Comparison of ENCODE assay signal across 16 cellular contexts in the genomic region with DNA sequence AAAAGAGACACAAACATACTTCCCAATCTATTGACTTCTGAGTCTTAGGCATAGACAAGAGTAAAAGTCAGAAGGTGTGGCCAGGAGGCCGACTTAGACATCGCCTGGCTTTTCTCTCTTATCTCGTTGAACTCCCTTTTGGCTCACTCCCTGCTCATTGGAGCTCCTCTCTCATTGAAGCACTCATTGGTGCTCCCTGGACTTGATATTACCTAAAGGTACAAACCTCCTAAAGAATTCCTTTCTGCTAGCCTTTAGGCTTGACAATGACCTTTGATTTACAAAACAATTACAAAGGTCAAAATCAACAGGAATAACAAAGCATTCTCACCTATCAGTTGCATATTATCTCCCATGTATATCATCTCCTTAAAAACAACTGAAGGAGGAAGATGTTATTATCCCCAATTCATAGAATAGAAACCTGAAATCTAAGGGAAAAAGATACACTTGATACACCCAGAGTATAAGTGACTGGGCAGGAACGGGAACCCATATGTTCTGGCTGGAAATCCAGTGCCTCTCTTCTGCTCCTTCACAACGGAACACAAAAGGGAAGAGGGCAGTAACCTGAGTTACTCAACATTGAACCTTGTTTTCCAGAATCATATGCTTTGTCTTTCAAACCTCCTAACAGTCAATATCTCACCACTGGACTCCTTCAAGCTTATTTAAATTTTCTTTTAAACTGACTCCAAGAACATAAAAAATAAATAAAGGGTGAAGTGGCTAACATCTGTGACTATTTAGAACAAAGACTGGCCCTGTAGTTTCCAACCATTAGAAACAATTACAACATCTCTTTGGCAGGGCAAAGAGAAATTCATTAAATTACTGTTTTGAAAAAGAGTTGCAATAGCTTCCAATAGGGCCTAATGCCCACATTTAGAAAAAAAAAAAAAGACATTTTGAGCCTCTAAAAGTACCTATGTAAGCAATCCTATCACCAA.
"Had no signal": no experiment of that assay in that cellular context is flagged by ENCODE, and none has a peak within 500 bp of the region (broad histone marks: within the 10 kb centered on the region; RNA-seq: fewer than 3 reads in every experiment).

No MANE protein-coding gene starts in this region.

- DNase-seq: activated B cell treated with CpG ODN at 0.5 μM for 24 hours; activated CD4-positive, alpha-beta T cell treated with anti-CD3 and anti-CD28 coated beads, Interleukin-2, amount 10 ng/mL, durations not matched to agents 24 days and 14 days; activated naive CD4-positive, alpha-beta T cell treated with anti-CD3 and anti-CD28 coated beads, Interleukin-2, amount 50 U/mL, for 16 hours; activated T-cell treated with anti-CD3 and anti-CD28 coated beads for 4 hours; effector memory CD8-positive, alpha-beta T cell; islet precursor cell; mammary epithelial cell; natural killer cell; nucleus accumbens; psoas muscle; sigmoid colon; stimulated activated CD4-positive, alpha-beta T cell treated with anti-CD3 and anti-CD28 coated beads, Interleukin-2, amount 100 ng/mL, for 24 hours; stimulated activated naive CD4-positive, alpha-beta T cell; substantia nigra; trophoblast cell had no signal

- ATAC-seq: effector memory CD8-positive, alpha-beta T cell; left lobe of liver; natural killer cell; psoas muscle had no signal
